Comparison of ENCODE assay signal across 20 cellular contexts in genomic region chr16:17213025-17213424, GRCh38.
"Had no signal": no experiment of that assay in that cellular context is flagged by ENCODE, and none has a peak within 500 bp of the region (broad histone marks: within the 10 kb centered on the region; RNA-seq: fewer than 3 reads in every experiment).

No MANE protein-coding gene starts in this region.

- H3K9me3 ChIP-seq: mucosa of descending colon, neutrophil, right lobe of liver, SK-N-SH had no signal

- H3K4me2 ChIP-seq: SK-N-SH had no signal

- DNase-seq: activated CD4-positive, alpha-beta memory T cell treated with anti-CD3 and anti-CD28 coated beads, Interleukin-2, amount 10 ng/mL, durations not matched to agents 7 days and 5 days; activated CD4-positive, alpha-beta T cell treated with anti-CD3 and anti-CD28 coated beads for 1 hour; activated CD8-positive, alpha-beta memory T cell treated with anti-CD3 and anti-CD28 coated beads, Interleukin-2, amount 50 U/mL, for 4 hours; effector CD8-positive, alpha-beta T cell; esophagus squamous epithelium; immature natural killer cell; mesenchymal stem cell; mucosa of descending colon; right lobe of liver; SK-N-SH; small intestine; stimulated activated CD4-positive, alpha-beta T cell treated with anti-CD3 and anti-CD28 coated beads, Interleukin-15, amount 100 ng/mL, for 24 hours; stimulated activated CD4-positive, alpha-beta T cell treated with anti-CD3 and anti-CD28 coated beads, Interleukin-2, amount 100 ng/mL, for 48 hours; upper lobe of left lung; WERI-Rb-1 had no signal

- H3K27me3 ChIP-seq: esophagus squamous epithelium, neutrophil, right lobe of liver, upper lobe of left lung had no signal

- H3K27me3 Mint-ChIP-seq: activated CD4-positive, alpha-beta memory T cell treated with anti-CD3 and anti-CD28 coated beads, Interleukin-2, amount 10 ng/mL, durations not matched to agents 7 days and 5 days; dendritic cell treated with granulocyte-macrophage colony-stimulating factor and Interleukin-4, amounts not matched to agents 40 ng/mL and 50 ng/mL, for 4 days; natural killer cell treated with Interleukin-12 subunit alpha and Interleukin-12 subunit beta and Interleukin-15 and Interleukin-18, amount 100 ng/mL, for 72 hours had no signal

- H3K27ac Mint-ChIP-seq: activated CD4-positive, alpha-beta memory T cell treated with anti-CD3 and anti-CD28 coated beads, Interleukin-2, amount 10 ng/mL, durations not matched to agents 7 days and 5 days; dendritic cell treated with granulocyte-macrophage colony-stimulating factor and Interleukin-4, amounts not matched to agents 40 ng/mL and 50 ng/mL, for 4 days had no signal

- H3K4me3 Mint-ChIP-seq: activated CD4-positive, alpha-beta memory T cell treated with anti-CD3 and anti-CD28 coated beads, Interleukin-2, amount 10 ng/mL, durations not matched to agents 7 days and 5 days; dendritic cell treated with granulocyte-macrophage colony-stimulating factor and Interleukin-4, amounts not matched to agents 40 ng/mL and 50 ng/mL, for 4 days; immature natural killer cell; natural killer cell treated with Interleukin-12 subunit alpha and Interleukin-12 subunit beta and Interleukin-15 and Interleukin-18, amount 100 ng/mL, for 72 hours had no signal

- H3K36me3 ChIP-seq: right lobe of liver, thoracic aorta, upper lobe of left lung, WERI-Rb-1 had no signal

- H3K9me2 ChIP-seq: SK-N-SH had no signal

- ATAC-seq: mucosa of descending colon; natural killer cell treated with Interleukin-12 subunit alpha and Interleukin-12 subunit beta and Interleukin-15 and Interleukin-18, amount 100 ng/mL, for 72 hours; right lobe of liver had no signal

- H3K27ac ChIP-seq: esophagus squamous epithelium, neutrophil, parathyroid adenoma, right lobe of liver, thoracic aorta, upper lobe of left lung, WERI-Rb-1 had no signal

- H3K4me3 ChIP-seq: esophagus squamous epithelium, mucosa of descending colon, right lobe of liver, thoracic aorta, upper lobe of left lung had no signal

- H2AFZ ChIP-seq: parathyroid adenoma had no signal

- H3K79me2 ChIP-seq: parathyroid adenoma had no signal

- H3K4me1 ChIP-seq: esophagus squamous epithelium, parathyroid adenoma, right lobe of liver, upper lobe of left lung had no signal

- H3K9me3 Mint-ChIP-seq: immature natural killer cell; natural killer cell treated with Interleukin-12 subunit alpha and Interleukin-12 subunit beta and Interleukin-15 and Interleukin-18, amount 100 ng/mL, for 72 hours had no signal

- H3K9ac ChIP-seq: parathyroid adenoma, SK-N-SH had no signal
